Comparison of ENCODE assay signal across 14 cellular contexts in the genomic region with DNA sequence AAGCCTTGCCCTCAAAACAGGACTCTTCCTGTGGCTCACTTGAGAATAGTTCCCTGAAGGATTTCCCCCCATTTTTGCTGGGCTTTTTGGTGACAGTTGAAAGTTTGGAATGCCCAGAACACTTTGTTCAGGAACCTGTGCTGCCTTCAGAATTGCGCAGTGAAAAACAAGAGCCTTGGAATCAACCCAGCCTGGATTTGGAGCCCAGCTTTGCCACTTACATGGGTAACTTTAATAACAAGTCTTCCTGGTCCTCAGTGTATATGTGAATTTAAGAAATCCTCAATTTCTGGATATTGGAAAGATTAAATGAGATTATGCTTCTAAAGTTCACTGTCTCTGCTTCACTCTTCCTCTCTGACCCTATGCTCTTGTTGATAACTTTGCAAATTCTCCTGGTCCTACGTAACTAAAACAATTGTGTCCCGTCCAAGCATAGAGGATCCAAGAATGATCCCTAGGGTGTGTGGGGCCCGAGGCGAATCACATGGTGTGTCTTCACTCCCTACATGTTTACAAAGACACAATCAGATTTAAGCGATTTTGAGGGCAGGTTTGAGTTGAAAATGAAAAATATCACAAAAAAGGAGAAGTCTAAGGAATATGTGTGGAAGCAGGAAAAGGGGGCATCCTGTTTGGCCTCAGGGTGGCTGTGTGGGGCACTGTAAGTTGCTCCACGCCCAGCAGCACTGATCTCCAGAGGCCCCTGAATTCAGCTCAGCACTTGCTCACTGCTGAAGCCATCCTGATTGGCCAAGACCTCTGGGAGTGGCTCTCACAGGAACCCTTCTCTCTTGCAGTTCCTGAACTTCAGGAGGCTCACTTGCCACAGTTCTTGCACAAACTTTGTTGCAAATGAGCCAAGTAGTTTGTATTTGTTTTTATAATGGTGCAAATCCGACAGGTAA.
A peak's percentile ranks its signal among the peaks of the same experiment; 100 is the strongest.
DNase-seq lines count a peak whose midpoint lies in the region; ATAC-seq and TF ChIP-seq lines count a peak whose summit lies in the region.
"Had no signal": no experiment of that assay in that cellular context is flagged by ENCODE, and none has a peak within 500 bp of the region (broad histone marks: within the 10 kb centered on the region; RNA-seq: fewer than 3 reads in every experiment).

No MANE protein-coding gene starts in this region.

- intact Hi-C loops in lower lobe of right lung (cut with DNase I), result loop anchor here (10.0 kb wide), 1 partner anchor 47 kb away; no protein-coding TSS in a partner anchor
- intact Hi-C loops in spleen (cut with DNase I; ENCODE audit: low total_unique reads), result no loop called here

- peaks cover 60% of the 10 kb centered on the region for H3K4me1 Mint-ChIP-seq in endothelial cell (ENCODE audit: unreplicated experiment)
- H3K4me1 Mint-ChIP-seq in activated T-cell treated with anti-CD3 and anti-CD28 coated beads, Interleukin-2, amount 50 U/mL, for 4 hours (ENCODE audit: low read depth), result no peaks in the 10 kb centered on the region
- H3K4me1 Mint-ChIP-seq: stimulated activated effector memory CD8-positive, alpha-beta T cell treated with anti-CD3 and anti-CD28 coated beads, Interleukin-12 subunit alpha, Interleukin-12 subunit beta, amount 100 ng/mL, for 72 hours had no signal

- no peaks in the 10 kb centered on the region for H3K9me3 Mint-ChIP-seq in endothelial cell (ENCODE audit: unreplicated experiment)
- H3K9me3 Mint-ChIP-seq in activated T-cell treated with anti-CD3 and anti-CD28 coated beads, Interleukin-2, amount 50 U/mL, for 4 hours, result no peaks in the 10 kb centered on the region
- H3K9me3 Mint-ChIP-seq: stimulated activated effector memory CD8-positive, alpha-beta T cell treated with anti-CD3 and anti-CD28 coated beads, Interleukin-12 subunit alpha, Interleukin-12 subunit beta, amount 100 ng/mL, for 72 hours had no signal

- H3K9me3 ChIP-seq in lower lobe of right lung (no peaks in the 10 kb centered on the region), spleen (no peaks in the 10 kb centered on the region)
- H3K9me3 ChIP-seq: body of pancreas had no signal

- H3K27ac Mint-ChIP-seq in endothelial cell (ENCODE audit: unreplicated experiment), result peak overlapping the region; percentile 90
- H3K27ac Mint-ChIP-seq: stimulated activated effector memory CD8-positive, alpha-beta T cell treated with anti-CD3 and anti-CD28 coated beads, Interleukin-12 subunit alpha, Interleukin-12 subunit beta, amount 100 ng/mL, for 72 hours had no signal

- H3K27me3 Mint-ChIP-seq in endothelial cell (ENCODE audit: unreplicated experiment), result peaks cover 5% of the 10 kb centered on the region
- H3K27me3 Mint-ChIP-seq in activated T-cell treated with anti-CD3 and anti-CD28 coated beads, Interleukin-2, amount 50 U/mL, for 4 hours (ENCODE audit: low read depth), result peaks cover 1% of the 10 kb centered on the region

- H3K27me3 ChIP-seq in lower lobe of right lung (ENCODE audit: low read depth) (no peaks in the 10 kb centered on the region), spleen (replicated peaks in 1 of 7) (no peaks in the 10 kb centered on the region)
- H3K27me3 ChIP-seq: body of pancreas had no signal

- H3K36me3 Mint-ChIP-seq in endothelial cell (ENCODE audit: low read depth, unreplicated experiment), result no peaks in the 10 kb centered on the region
- H3K36me3 Mint-ChIP-seq in activated T-cell treated with anti-CD3 and anti-CD28 coated beads, Interleukin-2, amount 50 U/mL, for 4 hours (ENCODE audit: insufficient read depth), result no peaks in the 10 kb centered on the region
- H3K36me3 Mint-ChIP-seq: stimulated activated effector memory CD8-positive, alpha-beta T cell treated with anti-CD3 and anti-CD28 coated beads, Interleukin-12 subunit alpha, Interleukin-12 subunit beta, amount 100 ng/mL, for 72 hours had no signal

- H3K27ac ChIP-seq in lower lobe of right lung (peak overlapping the region; percentile 9), spleen (peak overlapping the region in 5 of 8 donors; percentile 16 to 45 (median 20))
- H3K27ac ChIP-seq: body of pancreas, parathyroid adenoma had no signal

- peak; percentile 46 to 65 for ATAC-seq in lower lobe of right lung
- ATAC-seq in activated T-cell treated with anti-CD3 and anti-CD28 coated beads, Interleukin-2, amount 50 U/mL, for 4 hours, result no peak
- no peak for ATAC-seq in GM19397 (IDR thresholded peaks at IDR 0.05; ENCODE audit: unreplicated experiment)
- no peak for ATAC-seq in GM21717 (IDR thresholded peaks at IDR 0.05; ENCODE audit: unreplicated experiment)
- ATAC-seq: body of pancreas; stimulated activated effector memory CD8-positive, alpha-beta T cell treated with anti-CD3 and anti-CD28 coated beads, Interleukin-12 subunit alpha, Interleukin-12 subunit beta, amount 100 ng/mL, for 72 hours had no signal

- TF ChIP-seq CTCF in NB4 (IDR thresholded peaks at IDR 0.05; ENCODE audit: low read depth, low read length) (no peak), endothelial cell (IDR thresholded peaks at IDR 0.05; ENCODE audit: unreplicated experiment) (no peak), lower lobe of right lung (IDR thresholded peaks at IDR 0.05) (no peak), spleen (IDR thresholded peaks at IDR 0.05 in 8 of 11, conservative IDR thresholded peaks at IDR 0.05 in 3 of 11) (no peak)

- no peaks in the 10 kb centered on the region for H3K36me3 ChIP-seq in lower lobe of right lung
- H3K36me3 ChIP-seq in spleen, result no peaks in the 10 kb centered on the region

- DNase-seq in NB4 (ENCODE audit: low read depth), result peak; percentile 17
- DNase-seq in endothelial cell (ENCODE audit: low spot score), result no peak
- DNase-seq in lower lobe of right lung, result no peak
- DNase-seq in spleen, result no peak
- no peak for DNase-seq in HPDE6-E6E7 (ENCODE audit: extremely low spot score)
- no peak for DNase-seq in activated T-cell treated with anti-CD3 and anti-CD28 coated beads, Interleukin-2, amount 50 U/mL, for 4 hours
- DNase-seq: activated gamma-delta T cell, DMS79, T-helper 2 cell had no signal

- peak overlapping the region; percentile 68 for H3K4me3 Mint-ChIP-seq in endothelial cell (ENCODE audit: unreplicated experiment)
- H3K4me3 Mint-ChIP-seq in activated T-cell treated with anti-CD3 and anti-CD28 coated beads, Interleukin-2, amount 50 U/mL, for 4 hours, result no peak overlapping the region
- H3K4me3 Mint-ChIP-seq: stimulated activated effector memory CD8-positive, alpha-beta T cell treated with anti-CD3 and anti-CD28 coated beads, Interleukin-12 subunit alpha, Interleukin-12 subunit beta, amount 100 ng/mL, for 72 hours had no signal

- H3K4me1 ChIP-seq in lower lobe of right lung (peaks cover 5% of the 10 kb centered on the region), spleen (peaks cover 0 to 16% (median 7%) of the 10 kb centered on the region in 6 donors)
- H3K4me1 ChIP-seq: body of pancreas, parathyroid adenoma had no signal

- no peak for TF ChIP-seq POLR2A in NB4 (IDR thresholded peaks at IDR 0.05; ENCODE audit: extremely low read depth, insufficient read length)
- TF ChIP-seq POLR2A in spleen (IDR thresholded peaks at IDR 0.05), result no peak

- H3K4me3 ChIP-seq in NB4 (ENCODE audit: low read depth, low read length), result no peak overlapping the region
- no peak overlapping the region for H3K4me3 ChIP-seq in lower lobe of right lung
- H3K4me3 ChIP-seq in spleen, result no peak overlapping the region
- H3K4me3 ChIP-seq: body of pancreas had no signal

- WGBS in spleen, 5 donors, result 63 to 82% (median 75%) methylated on average over 8 of the region's 8 CpGs

Comparison
In these comparisons a context has a peak if more than half of its experiments do, and no peak if none do; other contexts are left out.
1. ATAC-seq: peak in lower lobe of right lung (2 of 2); none in activated T-cell treated with anti-CD3 and anti-CD28 coated beads, Interleukin-2, amount 50 U/mL, for 4 hours (0 of 2), GM19397 (single experiment) and GM21717 (single experiment).